7 cellular contexts compared by ENCODE assay signal in the genomic region with DNA sequence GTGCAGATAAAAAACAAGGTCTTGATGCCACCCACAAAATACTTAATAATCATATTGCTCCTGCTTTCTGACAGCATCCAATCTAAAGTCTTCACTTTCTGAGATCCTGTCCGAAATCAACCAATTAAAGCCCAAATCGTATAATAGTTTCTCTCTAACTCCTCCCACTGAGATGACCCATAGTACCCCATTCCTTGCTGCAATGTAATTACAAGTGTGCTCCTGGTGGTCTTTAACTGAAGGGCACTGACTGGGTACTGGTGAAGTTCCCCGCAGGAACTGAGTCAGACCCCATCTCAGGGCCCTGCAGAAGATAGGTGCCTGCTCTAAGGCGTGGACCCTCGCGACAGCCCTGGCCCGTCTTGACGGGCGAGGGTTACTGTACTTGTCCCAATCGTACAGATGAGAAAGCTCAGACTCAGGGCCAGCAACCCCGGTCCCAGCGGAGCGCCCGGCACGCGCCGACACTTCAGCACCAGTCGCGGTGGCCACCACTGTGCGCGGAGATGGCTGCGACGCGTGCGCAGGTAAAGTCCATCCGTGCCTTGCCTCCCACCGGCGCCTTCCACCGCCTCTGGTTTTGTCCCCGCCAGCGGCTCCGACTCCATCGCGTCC.
A peak's percentile ranks its signal among the peaks of the same experiment; 100 is the strongest.
DNase-seq lines count a peak whose midpoint lies in the region; ATAC-seq and TF ChIP-seq lines count a peak whose summit lies in the region.
"Not testable (repeated sequence)": the region's sequence is repeated elsewhere in the genome, so short reads cannot be mapped to it uniquely, and the experiment has no call there.

No MANE protein-coding gene starts in this region.

- not testable (repeated sequence) for H3K27me3 ChIP-seq in GM23338 (ENCODE audit: insufficient read depth); PC-3 (ENCODE audit: low read length); brain microvascular endothelial cell (replicated peaks); spleen (replicated peaks in 1 of 7)

- not testable (repeated sequence) for TF ChIP-seq POLR2A in spleen (IDR thresholded peaks at IDR 0.05)

- intact Hi-C loops in PC-3 (cut with micrococcal nuclease); left ventricle myocardium superior (cut with micrococcal nuclease); spleen (cut with DNase I; ENCODE audit: low total_unique reads): not testable (repeated sequence)

- H3K27me3 Mint-ChIP-seq in GM23338 (ENCODE audit: insufficient read depth, low read depth, poor library complexity); activated CD8-positive, alpha-beta T cell treated with anti-CD3 and anti-CD28 coated beads, Interleukin-2, amount 10 ng/mL, durations not matched to agents 7 days and 5 days (ENCODE audit: low read depth); endothelial cell (ENCODE audit: unreplicated experiment): not testable (repeated sequence)

- H3K27ac ChIP-seq in GM23338 (ENCODE audit: low read depth); PC-3 (ENCODE audit: low read length); brain microvascular endothelial cell: not testable (repeated sequence)
- peak overlapping the region in 1 of 8 donors; percentile 62 for H3K27ac ChIP-seq in spleen

- not testable (repeated sequence) for H3K79me2 ChIP-seq in GM23338 (replicated peaks; ENCODE audit: insufficient read depth); PC-3 (ENCODE audit: low read length)

- BruUV-seq in PC-3 (replicated peaks; lab: Mats Ljungman, UMichigan): TSS peak; percentile 67

- not testable (repeated sequence) for H3K36me3 Mint-ChIP-seq in GM23338 (ENCODE audit: low read depth); activated CD8-positive, alpha-beta T cell treated with anti-CD3 and anti-CD28 coated beads, Interleukin-2, amount 10 ng/mL, durations not matched to agents 7 days and 5 days (ENCODE audit: low read depth); endothelial cell (ENCODE audit: low read depth, unreplicated experiment)

- not testable (repeated sequence) for DNase-seq in GM23338 (ENCODE audit: low spot score); PC-3; brain microvascular endothelial cell
- DNase-seq in activated CD8-positive, alpha-beta T cell treated with anti-CD3 and anti-CD28 coated beads, Interleukin-2, amount 10 ng/mL, durations not matched to agents 7 days and 5 days: peak; percentile 21
- DNase-seq in endothelial cell (ENCODE audit: low spot score) (peak; percentile 4), left ventricle myocardium superior (peak; percentile 7), spleen (peak; percentile 56)

- not testable (repeated sequence) for H3K27ac Mint-ChIP-seq in GM23338; activated CD8-positive, alpha-beta T cell treated with anti-CD3 and anti-CD28 coated beads, Interleukin-2, amount 10 ng/mL, durations not matched to agents 7 days and 5 days; endothelial cell (ENCODE audit: unreplicated experiment)

- H3K9ac ChIP-seq in PC-3 (ENCODE audit: low read length): not testable (repeated sequence)

- H3K4me1 Mint-ChIP-seq in GM23338; activated CD8-positive, alpha-beta T cell treated with anti-CD3 and anti-CD28 coated beads, Interleukin-2, amount 10 ng/mL, durations not matched to agents 7 days and 5 days (ENCODE audit: low read depth); endothelial cell (ENCODE audit: unreplicated experiment): not testable (repeated sequence)

- in situ Hi-C loops in brain microvascular endothelial cell (cut with HindIII; ENCODE audit: low pct_ligation_motif_present, low sequenced_read_pairs): not testable (repeated sequence)

- peak overlapping the region; percentile 51; the same call in 1 of the 2 replicates for H3K4me3 ChIP-seq in GM23338
- H3K4me3 ChIP-seq in PC-3 (ENCODE audit: low read length): 0 out of 2 replicates have a peak overlapping the region, but pooled peaks have one; percentile 42
- H3K4me3 ChIP-seq in brain microvascular endothelial cell (ENCODE audit: low read depth, low read length): peak overlapping the region; percentile 53
- H3K4me3 ChIP-seq in spleen: peak overlapping the region in 2 of 8 donors; percentile 11 to 58

- H3K9me3 Mint-ChIP-seq in GM23338; activated CD8-positive, alpha-beta T cell treated with anti-CD3 and anti-CD28 coated beads, Interleukin-2, amount 10 ng/mL, durations not matched to agents 7 days and 5 days (ENCODE audit: insufficient read depth); endothelial cell (ENCODE audit: unreplicated experiment): not testable (repeated sequence)

- not testable (repeated sequence) for H2AFZ ChIP-seq in GM23338; PC-3 (ENCODE audit: low read length)

- POLR2A ChIA-PET in PC-3 (lab: Charles Lee; ENCODE audit: unreplicated experiment); activated CD8-positive, alpha-beta T cell treated with anti-CD3 and anti-CD28 coated beads, Interleukin-2, amount 10 ng/mL, durations not matched to agents 7 days and 5 days (lab: Charles Lee): not testable (repeated sequence)

- TF ChIP-seq CTCF in GM23338 (conservative IDR thresholded peaks at IDR 0.05; ENCODE audit: low read depth in 2 of 2); PC-3 (conservative IDR thresholded peaks at IDR 0.05; ENCODE audit: low read depth, low read length); brain microvascular endothelial cell (IDR thresholded peaks at IDR 0.05; ENCODE audit: low read depth, low read length, missing control alignments); endothelial cell (IDR thresholded peaks at IDR 0.05; ENCODE audit: unreplicated experiment); spleen (IDR thresholded peaks at IDR 0.05 in 8 of 11, conservative IDR thresholded peaks at IDR 0.05 in 3 of 11): not testable (repeated sequence)

- H3K4me1 ChIP-seq in GM23338 (ENCODE audit: insufficient read depth); PC-3 (ENCODE audit: insufficient read depth, low read length); spleen: not testable (repeated sequence)

- not testable (repeated sequence) for ATAC-seq in GM23338; PC-3; activated CD8-positive, alpha-beta T cell treated with anti-CD3 and anti-CD28 coated beads, Interleukin-2, amount 10 ng/mL, durations not matched to agents 7 days and 5 days; left ventricle myocardium superior

- CTCF ChIA-PET in PC-3 (lab: Charles Lee); activated CD8-positive, alpha-beta T cell treated with anti-CD3 and anti-CD28 coated beads, Interleukin-2, amount 10 ng/mL, durations not matched to agents 7 days and 5 days (lab: Charles Lee): not testable (repeated sequence)

- not testable (repeated sequence) for H3K9me3 ChIP-seq in PC-3 (ENCODE audit: low read length); spleen

- H3K36me3 ChIP-seq in GM23338 (ENCODE audit: insufficient read depth); PC-3 (ENCODE audit: low read depth, low read length); brain microvascular endothelial cell (replicated peaks); spleen: not testable (repeated sequence)

- H3K4me3 Mint-ChIP-seq in GM23338: peak overlapping the region; percentile 80; the same call in 2 of the 3 replicates
- H3K4me3 Mint-ChIP-seq in activated CD8-positive, alpha-beta T cell treated with anti-CD3 and anti-CD28 coated beads, Interleukin-2, amount 10 ng/mL, durations not matched to agents 7 days and 5 days: peak overlapping the region; percentile 86
- not testable (repeated sequence) for H3K4me3 Mint-ChIP-seq in endothelial cell (ENCODE audit: unreplicated experiment)

- not testable (repeated sequence) for H3F3A ChIP-seq in GM23338 (replicated peaks; ENCODE audit: low read depth); PC-3 (ENCODE audit: low read length, unreplicated experiment)

- not testable (repeated sequence) for H3K9me2 ChIP-seq in GM23338 (ENCODE audit: insufficient read depth); PC-3 (replicated peaks; ENCODE audit: low read length)

- not testable (repeated sequence) for H4K20me1 ChIP-seq in GM23338 (replicated peaks; ENCODE audit: insufficient read depth); PC-3 (ENCODE audit: low read length)

- H3K4me2 ChIP-seq in GM23338; PC-3 (ENCODE audit: low read length): not testable (repeated sequence)

- WGBS in spleen, 5 donors: 0 to 19% (median 16%) methylated on average over 2 to 15 of the region's 34 CpGs
